Comparison of ENCODE assay signal across 1 cellular context in the genomic region with DNA sequence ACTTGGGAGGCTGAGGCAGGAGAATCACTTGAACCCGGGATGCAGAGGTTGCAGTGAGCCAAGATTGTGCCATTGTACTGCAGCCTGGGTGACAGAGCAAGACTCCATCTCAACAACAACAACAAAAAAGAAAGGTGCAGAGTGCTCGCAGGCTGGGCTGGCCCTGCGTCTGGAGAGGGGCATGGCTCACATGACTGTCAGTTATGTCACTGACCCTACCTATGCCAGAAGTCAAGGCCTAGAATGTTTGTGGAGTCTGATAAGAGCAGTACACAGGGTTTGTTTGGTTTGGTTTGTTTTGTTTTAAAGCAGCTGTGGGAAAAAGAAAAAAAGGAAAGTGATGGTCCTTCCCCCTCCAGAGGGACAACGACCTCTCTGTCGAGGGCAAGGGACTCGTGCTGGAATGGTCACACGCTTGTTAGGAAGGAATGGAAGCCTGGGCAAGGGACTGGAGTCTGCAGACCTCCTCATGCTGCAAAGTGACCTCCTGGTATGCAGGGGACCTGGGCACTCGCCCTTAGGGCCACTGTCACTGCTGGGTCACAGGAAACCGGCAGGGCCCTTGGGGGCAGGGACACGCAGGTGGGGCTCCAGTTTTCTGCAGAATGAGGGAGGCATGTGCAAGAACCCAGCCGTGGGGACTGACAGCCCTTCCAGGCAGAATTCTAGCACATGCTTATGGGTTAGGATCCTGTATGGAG.
TF ChIP-seq lines count a peak whose summit lies in the region.

No MANE protein-coding gene starts in this region.

TF ChIP-seq in HepG2, 621 proteins besides CTCF, POLR2A, EP300 and RAD21 (continued from another document and continues in another):
- peak; percentile 80 for TF ChIP-seq TFDP2 (CRISPR knock-in tag; IDR thresholded peaks at IDR 0.05)
- peak; percentile 99 for TF ChIP-seq SOX5 (CRISPR knock-in tag; IDR thresholded peaks at IDR 0.05; ENCODE audit: borderline replicate concordance)
- TF ChIP-seq MYPOP (CRISPR knock-in tag; IDR thresholded peaks at IDR 0.05), result peak; percentile 93; the same call in 1 of the 2 replicates
- peak; percentile 95 for TF ChIP-seq PATZ1 (CRISPR knock-in tag; IDR thresholded peaks at IDR 0.05)
- peak; percentile 98 for TF ChIP-seq MED1 (CRISPR knock-in tag; IDR thresholded peaks at IDR 0.05)
- peak; percentile 99 for TF ChIP-seq THRA (CRISPR knock-in tag; IDR thresholded peaks at IDR 0.05; ENCODE audit: borderline replicate concordance)
- TF ChIP-seq ZNF142 (CRISPR knock-in tag; IDR thresholded peaks at IDR 0.05), result peak; percentile 29; the same call in 1 of the 2 replicates
- no peak for TF ChIP-seq POLR2AphosphoS5 (IDR thresholded peaks at IDR 0.05; ENCODE audit: low read depth, low read length)
- peak; percentile 84; the same call in 1 of the 2 replicates for TF ChIP-seq ZNF224 (CRISPR knock-in tag; IDR thresholded peaks at IDR 0.05)
- TF ChIP-seq REPIN1 (CRISPR knock-in tag; IDR thresholded peaks at IDR 0.05; ENCODE audit: borderline replicate concordance, low read depth), result peak; percentile 99
- TF ChIP-seq ZNF432 (CRISPR knock-in tag; IDR thresholded peaks at IDR 0.05; ENCODE audit: borderline replicate concordance), result no peak
- peak; percentile 100 for TF ChIP-seq TFE3 (CRISPR knock-in tag; IDR thresholded peaks at IDR 0.05)
- TF ChIP-seq, protein P1, sequence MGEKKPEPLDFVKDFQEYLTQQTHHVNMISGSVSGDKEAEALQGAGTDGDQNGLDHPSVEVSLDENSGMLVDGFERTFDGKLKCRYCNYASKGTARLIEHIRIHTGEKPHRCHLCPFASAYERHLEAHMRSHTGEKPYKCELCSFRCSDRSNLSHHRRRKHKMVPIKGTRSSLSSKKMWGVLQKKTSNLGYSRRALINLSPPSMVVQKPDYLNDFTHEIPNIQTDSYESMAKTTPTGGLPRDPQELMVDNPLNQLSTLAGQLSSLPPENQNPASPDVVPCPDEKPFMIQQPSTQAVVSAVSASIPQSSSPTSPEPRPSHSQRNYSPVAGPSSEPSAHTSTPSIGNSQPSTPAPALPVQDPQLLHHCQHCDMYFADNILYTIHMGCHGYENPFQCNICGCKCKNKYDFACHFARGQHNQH (CRISPR knock-in tag; IDR thresholded peaks at IDR 0.05), result peak; percentile 99
- TF ChIP-seq HNF4G (IDR thresholded peaks at IDR 0.05; ENCODE audit: borderline replicate concordance, low read depth, low read length), result peak; percentile 78; the same call in 1 of the 2 replicates
- peak; percentile 91; the same call in 1 of the 2 replicates for TF ChIP-seq HNF4G (CRISPR knock-in tag; IDR thresholded peaks at IDR 0.05; ENCODE audit: borderline replicate concordance, low read depth)
- TF ChIP-seq, protein P2, sequence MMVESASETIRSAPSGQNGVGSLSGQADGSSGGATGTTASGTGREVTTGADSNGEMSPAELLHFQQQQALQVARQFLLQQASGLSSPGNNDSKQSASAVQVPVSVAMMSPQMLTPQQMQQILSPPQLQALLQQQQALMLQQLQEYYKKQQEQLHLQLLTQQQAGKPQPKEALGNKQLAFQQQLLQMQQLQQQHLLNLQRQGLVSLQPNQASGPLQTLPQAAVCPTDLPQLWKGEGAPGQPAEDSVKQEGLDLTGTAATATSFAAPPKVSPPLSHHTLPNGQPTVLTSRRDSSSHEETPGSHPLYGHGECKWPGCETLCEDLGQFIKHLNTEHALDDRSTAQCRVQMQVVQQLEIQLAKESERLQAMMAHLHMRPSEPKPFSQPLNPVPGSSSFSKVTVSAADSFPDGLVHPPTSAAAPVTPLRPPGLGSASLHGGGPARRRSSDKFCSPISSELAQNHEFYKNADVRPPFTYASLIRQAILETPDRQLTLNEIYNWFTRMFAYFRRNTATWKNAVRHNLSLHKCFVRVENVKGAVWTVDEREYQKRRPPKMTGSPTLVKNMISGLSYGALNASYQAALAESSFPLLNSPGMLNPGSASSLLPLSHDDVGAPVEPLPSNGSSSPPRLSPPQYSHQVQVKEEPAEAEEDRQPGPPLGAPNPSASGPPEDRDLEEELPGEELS (CRISPR knock-in tag; IDR thresholded peaks at IDR 0.05), result peak; percentile 100
- peak; percentile 89 for TF ChIP-seq ZSCAN25 (CRISPR knock-in tag; IDR thresholded peaks at IDR 0.05)
- peak; percentile 98 for TF ChIP-seq MIXL1 (CRISPR knock-in tag; IDR thresholded peaks at IDR 0.05)
- TF ChIP-seq ZNF24 (IDR thresholded peaks at IDR 0.05), result no peak
- TF ChIP-seq ARNT (IDR thresholded peaks at IDR 0.05), result no peak
- TF ChIP-seq HIC2 (CRISPR knock-in tag; IDR thresholded peaks at IDR 0.05; ENCODE audit: low read depth), result peak; percentile 93
- peak; percentile 88; the same call in 1 of the 2 replicates for TF ChIP-seq RFXANK (CRISPR knock-in tag; IDR thresholded peaks at IDR 0.05)
- peak; percentile 92; the same call in 1 of the 2 replicates for TF ChIP-seq ZNF747 (CRISPR knock-in tag; IDR thresholded peaks at IDR 0.05; ENCODE audit: borderline replicate concordance)
- TF ChIP-seq PAX8 (CRISPR knock-in tag; IDR thresholded peaks at IDR 0.05; ENCODE audit: borderline replicate concordance), result no peak
- no peak for TF ChIP-seq MBD4 (IDR thresholded peaks at IDR 0.05; ENCODE audit: borderline replicate concordance, low read length)
- TF ChIP-seq NFE2L2 (IDR thresholded peaks at IDR 0.05; ENCODE audit: low read length), result no peak
- no peak; the same call in 1 of the 2 replicates for TF ChIP-seq ZNF777 (CRISPR knock-in tag; IDR thresholded peaks at IDR 0.05)
- peak; percentile 79 for TF ChIP-seq ZNF652 (CRISPR knock-in tag; IDR thresholded peaks at IDR 0.05; ENCODE audit: borderline replicate concordance, low read depth)
- TF ChIP-seq HNRNPL (IDR thresholded peaks at IDR 0.05; ENCODE audit: low read depth, low read length), result no peak
- peak; percentile 91 for TF ChIP-seq ZNF124 (CRISPR knock-in tag; IDR thresholded peaks at IDR 0.05)
- TF ChIP-seq RBM39 (IDR thresholded peaks at IDR 0.05; ENCODE audit: low read depth, low read length, poor library complexity, severe bottlenecking), result no peak
- peak; percentile 97 for TF ChIP-seq ZBTB25 (CRISPR knock-in tag; IDR thresholded peaks at IDR 0.05)
- no peak for TF ChIP-seq THYN1 (CRISPR knock-in tag; IDR thresholded peaks at IDR 0.05; ENCODE audit: borderline replicate concordance, low read depth)
